ENCODE assay signal across 10 cellular contexts in the genomic region with DNA sequence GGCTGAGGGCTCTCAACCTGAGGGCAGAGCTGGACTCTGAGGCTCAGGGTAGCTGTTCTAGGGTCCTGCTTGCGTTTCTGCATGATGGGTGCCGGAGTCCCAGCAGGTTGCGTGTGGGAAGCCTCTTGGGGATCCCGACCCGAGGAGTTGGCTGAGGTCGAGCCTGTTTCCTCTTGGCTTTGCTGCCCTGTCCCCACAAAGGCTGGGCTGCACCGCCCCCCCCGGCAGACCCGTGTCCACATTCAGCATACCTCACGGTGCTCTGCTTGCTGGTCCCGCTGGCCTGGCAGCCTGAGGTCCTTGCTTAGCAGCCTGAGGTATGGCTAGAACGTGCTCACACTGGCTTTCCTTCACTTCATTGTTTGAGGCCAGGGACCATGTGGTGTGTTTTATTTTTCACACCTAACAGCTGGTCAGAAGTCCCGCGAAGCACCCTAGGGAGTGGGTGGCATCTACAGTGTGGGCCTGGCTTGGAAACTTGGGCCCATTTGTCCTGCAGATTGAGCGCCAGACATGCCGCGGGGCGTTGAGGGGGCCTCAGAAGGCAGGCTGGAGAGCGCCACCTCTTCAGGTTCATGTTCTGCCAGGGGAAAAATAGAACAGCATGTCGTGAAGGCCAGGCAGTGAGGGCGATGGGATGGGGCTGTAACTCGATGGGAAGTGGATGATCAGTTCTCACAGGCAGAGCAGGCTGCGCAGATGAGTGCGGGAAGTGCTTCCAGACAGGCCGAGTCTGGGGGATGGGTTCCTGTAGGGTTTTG. TPM values are rescaled to one million over a fixed set of nuclear protein-coding genes. Genes with fewer than 3 reads are reported as not detected.
DNase-seq lines count a peak whose midpoint lies in the region; ATAC-seq and TF ChIP-seq lines count a peak whose summit lies in the region.
"Had no signal": no experiment of that assay in that cellular context is flagged by ENCODE, and none has a peak within 500 bp of the region (broad histone marks: within the 10 kb centered on the region; RNA-seq: fewer than 3 reads in every experiment).

No MANE protein-coding gene starts in this region.

- peaks cover 26% of the 10 kb centered on the region for H3K4me1 Mint-ChIP-seq in activated naive CD4-positive, alpha-beta T cell treated with anti-CD3 and anti-CD28 coated beads, Interleukin-2, amount 50 U/mL, for 24 hours

- WGBS in gastroesophageal sphincter (ENCODE audit: low coverage in 1 of 2), 2 donors, result 87 to 93% methylated on average over 3 to 10 of the region's 25 CpGs
- 87 to 92% (median 90%) methylated on average over 22 to 25 of the region's 25 CpGs for WGBS in stomach, 5 donors

- H3K27me3 Mint-ChIP-seq in activated naive CD4-positive, alpha-beta T cell treated with anti-CD3 and anti-CD28 coated beads, Interleukin-2, amount 50 U/mL, for 24 hours, result no peaks in the 10 kb centered on the region

- BruUV-seq in PC-9 (replicated peaks; lab: Mats Ljungman, UMichigan), result no TSS peak

- H3K27me3 ChIP-seq in gastroesophageal sphincter (no peaks in the 10 kb centered on the region), stomach (no peaks in the 10 kb centered on the region), PC-9 (ENCODE audit: insufficient read depth, low read depth) (no peaks in the 10 kb centered on the region)

- H3F3A ChIP-seq in PC-9 (ENCODE audit: insufficient read depth, low read depth), result peaks cover 25% of the 10 kb centered on the region

- ATAC-seq in gastroesophageal sphincter (no peak), HG02610 (IDR thresholded peaks at IDR 0.05; ENCODE audit: unreplicated experiment) (no peak)

- no peaks in the 10 kb centered on the region for H3K9me2 ChIP-seq in PC-9 (ENCODE audit: insufficient read depth)

- TF ChIP-seq CTCF in gastroesophageal sphincter (IDR thresholded peaks at IDR 0.05) (no peak), stomach (IDR thresholded peaks at IDR 0.05) (no peak), PC-9 (conservative IDR thresholded peaks at IDR 0.05) (no peak)

- peak overlapping the region; percentile 81 for H3K27ac Mint-ChIP-seq in activated naive CD4-positive, alpha-beta T cell treated with anti-CD3 and anti-CD28 coated beads, Interleukin-2, amount 50 U/mL, for 24 hours

- H3K4me3 Mint-ChIP-seq in activated naive CD4-positive, alpha-beta T cell treated with anti-CD3 and anti-CD28 coated beads, Interleukin-2, amount 50 U/mL, for 24 hours, result no peak overlapping the region

- H3K36me3 Mint-ChIP-seq in activated naive CD4-positive, alpha-beta T cell treated with anti-CD3 and anti-CD28 coated beads, Interleukin-2, amount 50 U/mL, for 24 hours, result peaks cover 12% of the 10 kb centered on the region

- H3K9me3 ChIP-seq in gastroesophageal sphincter (no peaks in the 10 kb centered on the region), stomach (no peaks in the 10 kb centered on the region), PC-9 (ENCODE audit: insufficient read depth, low read depth) (no peaks in the 10 kb centered on the region)

- H3K27ac ChIP-seq in gastroesophageal sphincter, result peak overlapping the region in 3 of 4 donors; percentile 64 to 65 (median 64)
- peak overlapping the region in 3 of 5 donors; percentile 15 to 67 (median 42) for H3K27ac ChIP-seq in stomach
- H3K27ac ChIP-seq in PC-9, result no peak overlapping the region

- H3K36me3 ChIP-seq in gastroesophageal sphincter (peaks cover 0 to 100% of the 10 kb centered on the region in 2 donors), stomach (peaks cover 93 to 100% (median 100%) of the 10 kb centered on the region in 4 donors), PC-9 (ENCODE audit: low read depth) (peaks cover 27% of the 10 kb centered on the region)

- peaks cover 15% of the 10 kb centered on the region for H4K20me1 ChIP-seq in PC-9 (ENCODE audit: insufficient read depth)

- CTCF ChIA-PET in PC-9 (lab: Charles Lee), result no interaction called here

- no peaks in the 10 kb centered on the region for H3K9me3 Mint-ChIP-seq in activated naive CD4-positive, alpha-beta T cell treated with anti-CD3 and anti-CD28 coated beads, Interleukin-2, amount 50 U/mL, for 24 hours

- intact Hi-C loops in stomach (cut with DNase I; ENCODE audit: low total_unique reads) (loop anchor here (5.0 kb wide), 1 partner anchor 119 kb away; no protein-coding TSS in a partner anchor), PC-9 (cut with micrococcal nuclease; ENCODE audit: unreplicated experiment) (no loop called here)

- H2AFZ ChIP-seq in PC-9, result no peak overlapping the region

- POLR2A ChIA-PET in PC-9 (lab: Charles Lee; ENCODE audit: unreplicated experiment), result no interaction called here

- no peaks in the 10 kb centered on the region for H3K79me2 ChIP-seq in PC-9 (ENCODE audit: low read depth)

- H3K4me1 ChIP-seq in gastroesophageal sphincter (peaks cover 0 to 37% (median 20%) of the 10 kb centered on the region in 3 donors), stomach (peaks cover 5 to 40% (median 14%) of the 10 kb centered on the region in 4 donors), PC-9 (replicated peaks; ENCODE audit: insufficient read depth) (no peaks in the 10 kb centered on the region)

- no peak for DNase-seq in activated naive CD4-positive, alpha-beta T cell treated with anti-CD3 and anti-CD28 coated beads, Interleukin-2, amount 50 U/mL, for 16 hours
- no peak for DNase-seq in stomach
- DNase-seq in PC-9, result no peak
- DNase-seq: activated effector memory CD4-positive, alpha-beta T cell treated with Interleukin-2 at 50 U/mL for 16 hours; dermis blood vessel endothelial cell; mesenchymal stem cell; NCI-H345 had no signal

- no peak for TF ChIP-seq EP300 in gastroesophageal sphincter (IDR thresholded peaks at IDR 0.05)
- no peak for TF ChIP-seq EP300 in stomach (IDR thresholded peaks at IDR 0.05)

- TF ChIP-seq POLR2A in gastroesophageal sphincter (IDR thresholded peaks at IDR 0.05), result no peak
- TF ChIP-seq POLR2A in stomach (IDR thresholded peaks at IDR 0.05), result no peak

- H3K4me2 ChIP-seq in PC-9, result no peak overlapping the region

- H3K4me3 ChIP-seq in gastroesophageal sphincter, result no peak overlapping the region
- H3K4me3 ChIP-seq in stomach, result no peak overlapping the region
- H3K4me3 ChIP-seq in PC-9, result no peak overlapping the region

RNA-seq across cellular contexts. Expression of gene LSM14B, which starts 9.5 kb away (rescaled TPM):
- total RNA-seq in gastroesophageal sphincter, result 10 to 100 TPM; 23.6 to 38.4 (median 35.3) TPM
- 10 to 100 TPM in 4 of 5 donors, under 1 TPM in 1; 0.58 to 27.2 (median 15.6) TPM for total RNA-seq in stomach
- polyA plus RNA-seq in stomach, result 10 to 100 TPM; 14.1 to 18.0 (median 14.9) TPM
- 61.5 and 67.2 TPM in 2 replicates for total RNA-seq in PC-9 (2021)

RNA-seq across cellular contexts. Expression of gene PSMA7, which starts 11.5 kb away (rescaled TPM):
- total RNA-seq in gastroesophageal sphincter (100 to 1,000 TPM; 253 to 352 (median 303) TPM), stomach (100 to 1,000 TPM; 119 to 202 (median 140) TPM), PC-9 (2021) (367 and 391 TPM in 2 replicates)
- 100 to 1,000 TPM; 245 to 280 (median 247) TPM for polyA plus RNA-seq in stomach

RNA-seq across cellular contexts. Expression of gene SS18L1, which starts 11.8 kb away (rescaled TPM):
- 10 to 100 TPM in 2 of 4 donors, 1 to 10 TPM in 2; 6.8 to 12.3 (median 11.1) TPM for total RNA-seq in gastroesophageal sphincter
- 10 to 100 TPM in 3 of 5 donors, 1 to 10 TPM in 2; 5.8 to 34.8 (median 13.0) TPM for total RNA-seq in stomach
- polyA plus RNA-seq in stomach, result 1 to 10 TPM; 5.5 to 9.6 (median 6.1) TPM
- total RNA-seq in PC-9 (2021), result 22.4 and 29.0 TPM in 2 replicates

RNA-seq across cellular contexts. Expression of gene MTG2, which starts 51.1 kb away (rescaled TPM):
- total RNA-seq in gastroesophageal sphincter, result 10 to 100 TPM; 23.7 to 31.3 (median 30.2) TPM
- total RNA-seq in stomach, result 10 to 100 TPM; 13.6 to 77.9 (median 22.8) TPM
- polyA plus RNA-seq in stomach, result 10 to 100 TPM; 14.7 to 28.2 (median 19.8) TPM
- 58.1 and 62.5 TPM in 2 replicates for total RNA-seq in PC-9 (2021)
